11 cellular contexts compared by ENCODE assay signal in the genomic region with DNA sequence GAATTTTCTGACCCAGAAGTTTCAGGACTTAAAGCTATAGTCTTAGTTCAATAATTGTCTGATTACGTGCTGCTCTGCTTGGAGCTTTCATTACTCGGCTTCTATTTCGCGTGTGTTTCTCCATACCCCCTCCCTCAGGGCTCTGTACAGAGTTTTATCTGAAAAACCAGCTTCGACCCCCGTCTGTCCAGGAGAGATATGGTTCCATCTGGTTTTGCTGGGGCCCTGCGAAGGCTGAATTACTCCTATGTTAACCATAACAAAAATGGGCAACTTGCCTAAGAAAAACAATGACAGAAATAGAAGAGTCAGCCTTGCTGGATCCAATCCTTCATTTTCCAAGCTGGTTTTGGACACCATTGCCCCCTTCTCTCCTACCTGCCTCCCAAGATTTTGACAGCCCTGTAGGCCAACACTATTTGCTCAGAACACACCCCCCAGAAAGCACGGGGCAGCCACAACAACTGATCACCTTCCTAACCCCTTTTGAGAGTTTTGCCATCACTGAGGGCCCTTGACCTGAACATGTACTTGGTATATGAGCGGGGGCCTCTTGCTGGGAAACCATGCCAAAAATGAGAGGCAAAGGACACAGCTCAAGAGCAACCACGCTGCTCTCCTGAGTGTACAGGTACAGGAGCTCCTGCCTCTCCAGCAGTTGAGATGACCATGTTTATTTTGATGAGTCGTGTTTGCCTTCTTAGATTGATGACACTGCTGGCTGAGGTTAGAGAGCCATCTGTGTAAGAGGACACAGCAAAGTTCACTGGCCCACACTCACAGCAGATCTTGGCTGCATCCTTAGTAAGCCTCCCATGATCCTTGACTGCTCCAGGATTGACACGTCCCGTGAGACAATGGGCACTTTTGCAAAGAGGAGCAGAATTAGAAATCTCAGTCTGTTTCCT. TPM values are rescaled to one million over a fixed set of nuclear protein-coding genes. Genes with fewer than 3 reads are reported as not detected.
DNase-seq lines count a peak whose midpoint lies in the region; ATAC-seq and TF ChIP-seq lines count a peak whose summit lies in the region.
"Had no signal": no experiment of that assay in that cellular context is flagged by ENCODE, and none has a peak within 500 bp of the region (broad histone marks: within the 10 kb centered on the region; RNA-seq: fewer than 3 reads in every experiment).

No MANE protein-coding gene starts in this region.

- ATAC-seq in HG03469 (IDR thresholded peaks at IDR 0.05; ENCODE audit: unreplicated experiment) (no peak), HG02763 (IDR thresholded peaks at IDR 0.05; ENCODE audit: unreplicated experiment) (no peak)
- ATAC-seq: T-cell had no signal

- H3K79me2 ChIP-seq in osteoblast (ENCODE audit: insufficient read depth, low read length), result no peaks in the 10 kb centered on the region

- H3K4me3 ChIP-seq in choroid plexus epithelial cell (ENCODE audit: low read depth, low read length), result no peak overlapping the region
- H3K4me3 ChIP-seq in osteoblast (ENCODE audit: insufficient read depth, low read length), result no peak overlapping the region

- no peaks in the 10 kb centered on the region for H3K36me3 ChIP-seq in osteoblast (ENCODE audit: insufficient read depth, low read length)

- peaks cover 32% of the 10 kb centered on the region for H3K27me3 ChIP-seq in osteoblast (ENCODE audit: insufficient read depth, low read length)

- H3K4me2 ChIP-seq in osteoblast (ENCODE audit: insufficient read depth, low read length), result peak overlapping the region; percentile 46

- peaks cover 2% of the 10 kb centered on the region for H4K20me1 ChIP-seq in osteoblast (ENCODE audit: insufficient read depth, low read length)

- TF ChIP-seq CTCF in choroid plexus epithelial cell (conservative IDR thresholded peaks at IDR 0.05; ENCODE audit: low read depth, low read length) (no peak), osteoblast (IDR thresholded peaks at IDR 0.05; ENCODE audit: extremely low read depth, low read depth, low read length) (no peak)

- DNase-seq in Caki2 (ENCODE audit: low read depth) (peak; percentile 35), M059J (ENCODE audit: low read depth) (peak; percentile 47), choroid plexus epithelial cell (ENCODE audit: low read depth) (peak; percentile 2), osteoblast (ENCODE audit: insufficient read length, low spot score, missing footprints) (no peak), foreskin melanocyte (no peak), NCI-H345 (lab: John Stamatoyannopoulos, UW) (no peak)
- DNase-seq: NCI-H187 treated with DMSO at 0.1 percent for 48 hours had no signal

- peaks cover 5% of the 10 kb centered on the region for H3K4me1 ChIP-seq in osteoblast (ENCODE audit: insufficient read depth, low read length)

- no peak overlapping the region for H3K27ac ChIP-seq in osteoblast (ENCODE audit: low read depth, low read length)
- H3K27ac ChIP-seq: HL-60 had no signal

- H3K9me3 ChIP-seq in osteoblast (ENCODE audit: low read depth, low read length), result no peaks in the 10 kb centered on the region

- H2AFZ ChIP-seq in osteoblast (ENCODE audit: low read length), result no peak overlapping the region

- in situ Hi-C loops in Caki2 (cut with HindIII; ENCODE audit: low pct_unique_long_range_greater_than_20kb, low sequenced_read_pairs), result no loop called here

RNA-seq across cellular contexts. Expression of gene ATP6AP2, which starts 36.2 kb away (rescaled TPM):
- 82.5 and 104 TPM in 2 replicates for total RNA-seq in Caki2 (2014; rRNA removed; shearing (Covaris generic); ENCODE audit: low replicate concordance)
- total RNA-seq in M059J (2014; rRNA removed; shearing (Covaris generic)), result 205 and 228 TPM in 2 replicates
- total RNA-seq in osteoblast, result 132 and 161 TPM in 2 replicates

Comparison
In these comparisons a context has a peak if more than half of its experiments do, and no peak if none do; other contexts are left out.
1. DNase-seq: peak in Caki2 (single experiment), M059J (single experiment) and choroid plexus epithelial cell (single experiment); none in osteoblast (single experiment), foreskin melanocyte (single experiment) and NCI-H345 (single experiment).